ENCODE assay signal across 24 cellular contexts in genomic region chr2:32962652-32963051, GRCh38. TPM values are rescaled to one million over a fixed set of nuclear protein-coding genes. Genes with fewer than 3 reads are reported as not detected.
"Had no signal": no experiment of that assay in that cellular context is flagged by ENCODE, and none has a peak within 500 bp of the region (broad histone marks: within the 10 kb centered on the region; RNA-seq: fewer than 3 reads in every experiment).

No MANE protein-coding gene starts in this region.

- H3K27me3 ChIP-seq: esophagus muscularis mucosa, gastrocnemius medialis, neural progenitor cell, tibial artery had no signal

- H3K27ac ChIP-seq: esophagus muscularis mucosa, gastrocnemius medialis, lower lobe of right lung, neural progenitor cell, prostate gland, VCaP had no signal

- H3K36me3 Mint-ChIP-seq: activated naive CD4-positive, alpha-beta T cell treated with anti-CD3 and anti-CD28 coated beads, Interleukin-2, amount 50 U/mL, for 72 hours; naive thymus-derived CD4-positive, alpha-beta T cell; neural progenitor cell; T-cell had no signal

- H3K9me3 Mint-ChIP-seq: activated CD4-positive, alpha-beta T cell treated with anti-CD3 and anti-CD28 coated beads, Interleukin-2, amount 10 ng/mL, durations not matched to agents 7 days and 5 days; activated naive CD4-positive, alpha-beta T cell treated with anti-CD3 and anti-CD28 coated beads, Interleukin-2, amount 50 U/mL, for 72 hours; activated T-helper 1 cell treated with anti-CD3 and anti-CD28 coated beads, Interleukin-12 subunit alpha, Interleukin-12 subunit beta, Interleukin-2, Interleukin-4 antibody, amounts not matched to agents 30 ng/mL and 10 ng/mL and 1 ng/mL, durations not matched to agents 14 hours and 24 hours and 36 hours; naive thymus-derived CD4-positive, alpha-beta T cell; neural progenitor cell; stimulated activated naive CD8-positive, alpha-beta T cell treated with anti-CD3 and anti-CD28 coated beads, Interleukin-15, amount 100 ng/mL, for 72 hours; T-cell; T-helper 2 cell treated with Interferon-gamma antibody and Interleukin-4, amounts not matched to agents 5 μg/mL and 100 μg/mL, for 36 hours had no signal

- DNase-seq: activated CD4-positive, alpha-beta T cell treated with anti-CD3 and anti-CD28 coated beads, Interleukin-2, amount 10 ng/mL, durations not matched to agents 7 days and 5 days; activated CD4-positive, CD25-positive, alpha-beta regulatory T cell treated with anti-CD3 and anti-CD28 coated beads, Interleukin-2, amount 50 U/mL, for 72 hours; activated CD8-positive, alpha-beta T cell treated with anti-CD3 and anti-CD28 coated beads, Interleukin-2, amount 10 ng/mL, durations not matched to agents 7 days and 5 days; activated gamma-delta T cell; aorta; central memory CD4-positive, alpha-beta T cell; gastrocnemius medialis; head of caudate nucleus; islet precursor cell; left colon; lower lobe of right lung; naive thymus-derived CD4-positive, alpha-beta T cell; stimulated activated CD4-positive, alpha-beta T cell treated with anti-CD3 and anti-CD28 coated beads, Interleukin-12 subunit alpha, Interleukin-12 subunit beta, amount 100 ng/mL, for 4 hours; stimulated activated naive CD8-positive, alpha-beta T cell treated with anti-CD3 and anti-CD28 coated beads, Interleukin-15, amount 100 ng/mL, for 72 hours; T-cell; tibial artery had no signal

- H3K4me1 Mint-ChIP-seq: activated CD4-positive, alpha-beta T cell treated with anti-CD3 and anti-CD28 coated beads, Interleukin-2, amount 10 ng/mL, durations not matched to agents 7 days and 5 days; naive thymus-derived CD4-positive, alpha-beta T cell; neural progenitor cell; stimulated activated naive CD8-positive, alpha-beta T cell treated with anti-CD3 and anti-CD28 coated beads, Interleukin-15, amount 100 ng/mL, for 72 hours; T-cell had no signal

- H3K4me2 ChIP-seq: neural progenitor cell had no signal

- H3K27me3 Mint-ChIP-seq: brain had no signal

- H3K4me1 ChIP-seq: gastrocnemius medialis, lower lobe of right lung, prostate gland had no signal

- H3K9me3 ChIP-seq: esophagus muscularis mucosa, gastrocnemius medialis, lower lobe of right lung, prostate gland, tibial artery had no signal

- ATAC-seq: activated CD8-positive, alpha-beta T cell treated with anti-CD3 and anti-CD28 coated beads, Interleukin-2, amount 10 ng/mL, durations not matched to agents 7 days and 5 days; activated naive CD4-positive, alpha-beta T cell treated with anti-CD3 and anti-CD28 coated beads, Interleukin-2, amount 50 U/mL, for 72 hours; gastrocnemius medialis; left colon; lower lobe of right lung; naive thymus-derived CD4-positive, alpha-beta T cell; stimulated activated naive CD8-positive, alpha-beta T cell treated with anti-CD3 and anti-CD28 coated beads, Interleukin-15, amount 100 ng/mL, for 72 hours; T-cell had no signal

- H3K36me3 ChIP-seq: esophagus muscularis mucosa, gastrocnemius medialis, lower lobe of right lung, neural progenitor cell, prostate gland, tibial artery had no signal

- H3K27ac Mint-ChIP-seq: activated CD4-positive, alpha-beta T cell treated with anti-CD3 and anti-CD28 coated beads, Interleukin-2, amount 10 ng/mL, durations not matched to agents 7 days and 5 days; activated CD8-positive, alpha-beta T cell treated with anti-CD3 and anti-CD28 coated beads, Interleukin-2, amount 10 ng/mL, durations not matched to agents 7 days and 5 days; activated naive CD4-positive, alpha-beta T cell treated with anti-CD3 and anti-CD28 coated beads, Interleukin-2, amount 50 U/mL, for 72 hours; activated T-helper 1 cell treated with anti-CD3 and anti-CD28 coated beads, Interleukin-12 subunit alpha, Interleukin-12 subunit beta, Interleukin-2, Interleukin-4 antibody, amounts not matched to agents 30 ng/mL and 10 ng/mL and 1 ng/mL, durations not matched to agents 14 hours and 24 hours and 36 hours; brain; naive thymus-derived CD4-positive, alpha-beta T cell; neural progenitor cell; stimulated activated naive CD8-positive, alpha-beta T cell treated with anti-CD3 and anti-CD28 coated beads, Interleukin-15, amount 100 ng/mL, for 72 hours; T-cell; T-helper 2 cell treated with Interferon-gamma antibody and Interleukin-4, amounts not matched to agents 5 μg/mL and 100 μg/mL, for 36 hours had no signal

- H3K4me3 Mint-ChIP-seq: activated CD4-positive, alpha-beta T cell treated with anti-CD3 and anti-CD28 coated beads, Interleukin-2, amount 10 ng/mL, durations not matched to agents 7 days and 5 days; activated CD8-positive, alpha-beta T cell treated with anti-CD3 and anti-CD28 coated beads, Interleukin-2, amount 10 ng/mL, durations not matched to agents 7 days and 5 days; activated T-helper 1 cell treated with anti-CD3 and anti-CD28 coated beads, Interleukin-12 subunit alpha, Interleukin-12 subunit beta, Interleukin-2, Interleukin-4 antibody, amounts not matched to agents 30 ng/mL and 10 ng/mL and 1 ng/mL, durations not matched to agents 14 hours and 24 hours and 36 hours; brain; naive thymus-derived CD4-positive, alpha-beta T cell; neural progenitor cell; stimulated activated naive CD8-positive, alpha-beta T cell treated with anti-CD3 and anti-CD28 coated beads, Interleukin-15, amount 100 ng/mL, for 72 hours; T-cell; T-helper 2 cell treated with Interferon-gamma antibody and Interleukin-4, amounts not matched to agents 5 μg/mL and 100 μg/mL, for 36 hours had no signal

- H2AFZ ChIP-seq: neural progenitor cell had no signal

- H3K4me3 ChIP-seq: esophagus muscularis mucosa, gastrocnemius medialis, lower lobe of right lung, neural progenitor cell, prostate gland, tibial artery had no signal

RNA-seq across cellular contexts. Expression of gene LTBP1, which starts 15.9 kb away (rescaled TPM):
- polyA plus RNA-seq: naive thymus-derived CD4-positive, alpha-beta T cell had no signal
